Comparison of ENCODE assay signal across 9 cellular contexts in the genomic region with DNA sequence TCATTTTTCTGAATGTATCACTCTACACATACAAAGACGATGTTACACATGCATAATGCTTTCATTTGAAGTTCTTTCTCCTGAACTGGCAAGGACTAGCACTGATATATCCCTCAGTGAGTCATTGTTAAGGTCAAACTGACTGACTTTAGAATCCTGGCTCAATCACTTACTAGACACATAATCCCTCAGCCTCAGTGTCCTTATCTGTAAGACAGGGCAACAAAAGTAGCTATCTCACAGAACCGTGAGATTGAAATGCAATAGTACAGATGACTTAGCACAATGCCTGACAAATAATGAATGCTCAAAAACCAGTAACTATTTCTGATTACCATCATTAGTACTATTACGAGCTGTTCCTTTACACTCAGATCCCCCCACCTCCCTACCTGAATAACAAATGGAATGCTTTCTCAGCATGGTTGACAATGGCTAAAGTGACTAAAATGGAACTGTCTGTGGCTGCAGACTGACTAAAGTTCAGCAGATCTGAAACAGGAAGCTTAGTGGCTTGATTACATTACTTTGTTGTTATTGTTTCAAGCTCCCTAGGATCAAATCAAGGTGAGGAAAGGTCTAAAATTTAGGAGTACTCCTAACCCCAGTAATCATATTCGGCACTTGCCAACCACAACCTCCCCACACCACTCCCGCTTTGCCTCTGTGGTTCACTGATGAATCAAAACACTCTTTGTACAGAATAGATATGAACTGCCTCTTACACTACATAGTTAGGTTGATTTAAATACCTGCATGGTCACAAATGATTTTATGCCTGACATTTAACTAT. TPM values are rescaled to one million over a fixed set of nuclear protein-coding genes. Genes with fewer than 3 reads are reported as not detected.
DNase-seq lines count a peak whose midpoint lies in the region; ATAC-seq and TF ChIP-seq lines count a peak whose summit lies in the region.
"Had no signal": no experiment of that assay in that cellular context is flagged by ENCODE, and none has a peak within 500 bp of the region (broad histone marks: within the 10 kb centered on the region; RNA-seq: fewer than 3 reads in every experiment).

No MANE protein-coding gene starts in this region.

- TF ChIP-seq POLR2A in body of pancreas (IDR thresholded peaks at IDR 0.05), result no peak

- 49 to 57% methylated on average over 5 of the region's 5 CpGs for WGBS in body of pancreas, 2 donors

- CTCF ChIA-PET in CD8-positive, alpha-beta memory T cell (lab: Charles Lee), result no interaction called here

- no peaks in the 10 kb centered on the region for H3K9me3 Mint-ChIP-seq in CD8-positive, alpha-beta memory T cell

- POLR2A ChIA-PET in CD8-positive, alpha-beta memory T cell (lab: Charles Lee), result no interaction called here

- ATAC-seq in GM19397 (IDR thresholded peaks at IDR 0.05; ENCODE audit: unreplicated experiment) (peak; percentile 62), HG03354 (IDR thresholded peaks at IDR 0.05; ENCODE audit: poor library complexity, severe bottlenecking, unreplicated experiment) (peak; percentile 74), body of pancreas (peak; percentile 33)

- intact Hi-C loops in body of pancreas (cut with DNase I), result no loop called here

- H3K9me3 ChIP-seq in CD8-positive, alpha-beta memory T cell (ENCODE audit: low read length), result no peaks in the 10 kb centered on the region
- H3K9me3 ChIP-seq in body of pancreas (no peaks in the 10 kb centered on the region), MG63 (no peaks in the 10 kb centered on the region)

- no peak for TF ChIP-seq CTCF in body of pancreas (IDR thresholded peaks at IDR 0.05)

- H3K4me3 ChIP-seq in CD8-positive, alpha-beta memory T cell (ENCODE audit: low read length), result no peak overlapping the region
- no peak overlapping the region for H3K4me3 ChIP-seq in body of pancreas
- H3K4me3 ChIP-seq in MG63, result no peak overlapping the region

- peaks cover 2 to 19% (median 9%) of the 10 kb centered on the region in 3 donors for H3K4me1 Mint-ChIP-seq in CD8-positive, alpha-beta memory T cell

- no peaks in the 10 kb centered on the region for H3K27me3 Mint-ChIP-seq in CD8-positive, alpha-beta memory T cell
- H3K27me3 Mint-ChIP-seq: activated naive CD8-positive, alpha-beta T cell had no signal

- no peaks in the 10 kb centered on the region for H3K27me3 ChIP-seq in CD8-positive, alpha-beta memory T cell (ENCODE audit: insufficient read depth, low read length, poor library complexity, severe bottlenecking)
- no peaks in the 10 kb centered on the region for H3K27me3 ChIP-seq in body of pancreas
- H3K27me3 ChIP-seq in MG63, result no peaks in the 10 kb centered on the region

- H3K36me3 Mint-ChIP-seq in CD8-positive, alpha-beta memory T cell, result peaks cover 4 to 33% (median 16%) of the 10 kb centered on the region in 3 donors

- no peak for DNase-seq in CD8-positive, alpha-beta memory T cell
- no peak for DNase-seq in body of pancreas
- DNase-seq in stimulated activated CD8-positive, alpha-beta memory T cell treated with anti-CD3 and anti-CD28 coated beads, Interleukin-7, amount 100 ng/mL, for 48 hours (ENCODE audit: extremely low read depth in 1 of 2, low read depth in 1 of 2), result peak; percentile 10 to 17
- DNase-seq in MG63, result no peak
- no peak for DNase-seq in cerebellum (ENCODE audit: low spot score)
- DNase-seq in NCI-H128 (lab: John Stamatoyannopoulos, UW; ENCODE audit: unreplicated experiment), result no peak

- no peaks in the 10 kb centered on the region for H3K36me3 ChIP-seq in CD8-positive, alpha-beta memory T cell (ENCODE audit: insufficient read depth, low read length)
- no peaks in the 10 kb centered on the region for H3K36me3 ChIP-seq in body of pancreas (replicated peaks in 1 of 2; ENCODE audit: insufficient read depth in 1 of 2, low read depth in 2 of 2)
- no peaks in the 10 kb centered on the region for H3K36me3 ChIP-seq in MG63

- H3K4me1 ChIP-seq in CD8-positive, alpha-beta memory T cell (ENCODE audit: insufficient read depth, low read length), result no peaks in the 10 kb centered on the region
- peaks cover 28% of the 10 kb centered on the region for H3K4me1 ChIP-seq in body of pancreas

- no peak overlapping the region for H3K27ac ChIP-seq in CD8-positive, alpha-beta memory T cell (ENCODE audit: low read depth, low read length)
- no peak overlapping the region for H3K27ac ChIP-seq in body of pancreas

- H3K27ac Mint-ChIP-seq in CD8-positive, alpha-beta memory T cell, result peak overlapping the region in 6 of 8 donors; percentile 8 to 58 (median 30)
- H3K27ac Mint-ChIP-seq: activated naive CD8-positive, alpha-beta T cell had no signal

- no peak overlapping the region for H3K4me3 Mint-ChIP-seq in CD8-positive, alpha-beta memory T cell
- H3K4me3 Mint-ChIP-seq: activated naive CD8-positive, alpha-beta T cell had no signal

RNA-seq across cellular contexts. Expression of a gene that starts 35.8 kb away (rescaled TPM):
- total RNA-seq in CD8-positive, alpha-beta memory T cell, result under 1 TPM; 0.18 to 0.20 TPM
- not detected for polyA plus RNA-seq in CD8-positive, alpha-beta memory T cell
- total RNA-seq in body of pancreas (1 to 10 TPM in 1 of 2 donors, under 1 TPM in 1; 0.33 to 1.3 TPM), cerebellum (75.6 TPM)
- total RNA-seq in MG63 (2014; rRNA removed; shearing (Covaris generic); ENCODE audit: low replicate concordance), result not detected in 2 replicates

RNA-seq across cellular contexts. Expression of a gene that starts 40.9 kb away (rescaled TPM):
- total RNA-seq in CD8-positive, alpha-beta memory T cell, result 10 to 100 TPM; 19.6 to 19.8 TPM
- 3.7 TPM for polyA plus RNA-seq in CD8-positive, alpha-beta memory T cell
- total RNA-seq in body of pancreas (10 to 100 TPM; 25.7 to 34.0 TPM), cerebellum (48.8 TPM)
- total RNA-seq in MG63 (2014; rRNA removed; shearing (Covaris generic); ENCODE audit: low replicate concordance), result 31.9 and 33.1 TPM in 2 replicates

Comparison
In these comparisons a context has a peak if more than half of its experiments do, and no peak if none do; other contexts are left out.
1. DNase-seq: peak in stimulated activated CD8-positive, alpha-beta memory T cell treated with anti-CD3 and anti-CD28 coated beads, Interleukin-7, amount 100 ng/mL, for 48 hours (2 of 2); none in CD8-positive, alpha-beta memory T cell (0 of 5), body of pancreas (0 of 4), MG63 (single experiment), cerebellum (single experiment) and NCI-H128 (single experiment).
2. RNA of a gene that starts 35.8 kb away (total RNA-seq): 75.6 TPM in cerebellum (single experiment); 0.33 to 1.3 TPM in body of pancreas, 0.18 to 0.20 TPM in CD8-positive, alpha-beta memory T cell and not detected in MG63; every median in the first group is over 10 times any median in the second.
3. Peak in every context shown above with its lines, with median percentiles within 50 percentile points of each other: ATAC-seq.